In genomic region chr9:133333566-133333965, GRCh38 we compare ENCODE assay signal across 17 cellular contexts. TPM values are rescaled to one million over a fixed set of nuclear protein-coding genes. Genes with fewer than 3 reads are reported as not detected.
DNase-seq lines count a peak whose midpoint lies in the region; ATAC-seq and TF ChIP-seq lines count a peak whose summit lies in the region.
"Had no signal": no experiment of that assay in that cellular context is flagged by ENCODE, and none has a peak within 500 bp of the region (broad histone marks: within the 10 kb centered on the region; RNA-seq: fewer than 3 reads in every experiment).

No MANE protein-coding gene starts in this region.

- no peaks in the 10 kb centered on the region for H3K9me3 ChIP-seq in CD4-positive, alpha-beta T cell (ENCODE audit: control insufficient read depth, low read length)
- H3K9me3 ChIP-seq in HCT116 (ENCODE audit: control insufficient read depth in 1 of 2, insufficient read depth in 1 of 2, low read depth in 1 of 2, low read length in 2 of 2) (no peaks in the 10 kb centered on the region), mucosa of stomach (ENCODE audit: control insufficient read depth, low read length) (no peaks in the 10 kb centered on the region)
- H3K9me3 ChIP-seq: esophagus muscularis mucosa, heart right ventricle had no signal

- peaks cover 12 to 32% of the 10 kb centered on the region in 2 experiments for H3K4me1 ChIP-seq in HCT116 (ENCODE audit: control insufficient read depth in 1 of 2, insufficient read depth in 2 of 2, low read length in 2 of 2)
- peaks cover 17% of the 10 kb centered on the region for H3K4me1 ChIP-seq in mucosa of stomach (ENCODE audit: control insufficient read depth, insufficient read depth, low read length)

- no peak overlapping the region for H3K27ac Mint-ChIP-seq in CD4-positive, alpha-beta T cell
- H3K27ac Mint-ChIP-seq in activated naive CD8-positive, alpha-beta T cell treated with anti-CD3 and anti-CD28 coated beads, Interleukin-2, amount 50 U/mL, for 24 hours, result peak overlapping the region; percentile 95
- H3K27ac Mint-ChIP-seq: stimulated activated memory B cell treated with anti-CD40 and anti-IgM and Interleukin-4, amounts not matched to agents 10 μg/mL and 1 μg/mL and 100 μg/mL, for 72 hours had no signal

- RAD21 ChIA-PET in HCT116 (lab: Charles Lee; ENCODE audit: low non-redundant PET in 1 of 2, low total read pairs in 2 of 2, uncharacterized antibody in 2 of 2, unreplicated experiment in 2 of 2), result no interaction called here

- H3K9ac ChIP-seq in HCT116 (ENCODE audit: low read length), result no peak overlapping the region
- H3K9ac ChIP-seq in mucosa of stomach (ENCODE audit: low read length), result peak overlapping the region; percentile 17

- TF ChIP-seq POLR2A in HCT116 (IDR thresholded peaks at IDR 0.05; ENCODE audit: borderline replicate concordance, extremely low read depth, insufficient read depth, insufficient read length), result no peak

- DNase-seq in CD4-positive, alpha-beta T cell, result no peak
- DNase-seq in HCT116 (ENCODE audit: low read depth, low spot score) (no peak), GM20000 (ENCODE audit: low spot score) (no peak), COR-L47 (lab: John Stamatoyannopoulos, UW) (no peak)
- no peak for DNase-seq in activated naive CD8-positive, alpha-beta T cell treated with anti-CD3 and anti-CD28 coated beads, Interleukin-2, amount 50 U/mL, for 24 hours
- DNase-seq: activated gamma-delta T cell; heart right ventricle; naive thymus-derived CD8-positive, alpha-beta T cell; NCI-H1092 had no signal

- H3K79me2 ChIP-seq in HCT116 (ENCODE audit: insufficient read depth, low read length), result peaks cover 44% of the 10 kb centered on the region

- intact Hi-C loops in CD4-positive, alpha-beta T cell (cut with DNase I, micrococcal nuclease), result loop anchor here in 1 of 2 experiments (5.0 kb wide), 2 partner anchors 301 to 386 kb away; partner anchors contain the start of gene GTF3C5
- intact Hi-C loops in HCT116 (cut with micrococcal nuclease), result no loop called here

- peak overlapping the region; percentile 11 for H3K4me3 Mint-ChIP-seq in CD4-positive, alpha-beta T cell
- H3K4me3 Mint-ChIP-seq in activated naive CD8-positive, alpha-beta T cell treated with anti-CD3 and anti-CD28 coated beads, Interleukin-2, amount 50 U/mL, for 24 hours, result peak overlapping the region; percentile 95
- H3K4me3 Mint-ChIP-seq: stimulated activated memory B cell treated with anti-CD40 and anti-IgM and Interleukin-4, amounts not matched to agents 10 μg/mL and 1 μg/mL and 100 μg/mL, for 72 hours had no signal

- peaks cover 17% of the 10 kb centered on the region for H3K4me1 Mint-ChIP-seq in CD4-positive, alpha-beta T cell (ENCODE audit: low read depth)
- H3K4me1 Mint-ChIP-seq in activated naive CD8-positive, alpha-beta T cell treated with anti-CD3 and anti-CD28 coated beads, Interleukin-2, amount 50 U/mL, for 24 hours, result peaks cover 36% of the 10 kb centered on the region

- peaks cover 67% of the 10 kb centered on the region for H3K36me3 Mint-ChIP-seq in CD4-positive, alpha-beta T cell (ENCODE audit: low read depth)
- H3K36me3 Mint-ChIP-seq in activated naive CD8-positive, alpha-beta T cell treated with anti-CD3 and anti-CD28 coated beads, Interleukin-2, amount 50 U/mL, for 24 hours (ENCODE audit: low read depth), result peaks cover 56% of the 10 kb centered on the region

- no peaks in the 10 kb centered on the region; the same call in 1 of the 2 replicates for H4K20me1 ChIP-seq in HCT116 (ENCODE audit: insufficient read depth)

- no peak for TF ChIP-seq RAD21 in HCT116 (IDR thresholded peaks at IDR 0.05; ENCODE audit: low read depth)

- no peak overlapping the region for H2AFZ ChIP-seq in HCT116 (ENCODE audit: low read depth, low read length, poor library complexity, severe bottlenecking)

- no peaks in the 10 kb centered on the region for H3K9me2 ChIP-seq in HCT116 (ENCODE audit: insufficient read depth)

- no peak for TF ChIP-seq CTCF in CD4-positive, alpha-beta T cell (IDR thresholded peaks at IDR 0.05)
- TF ChIP-seq CTCF in HCT116 (IDR thresholded peaks at IDR 0.05 in 2 of 3, conservative IDR thresholded peaks at IDR 0.05 in 1 of 3; ENCODE audit: borderline replicate concordance in 1 of 3, insufficient read depth in 1 of 3, low read depth in 2 of 3, low read length in 2 of 3), result peak in 2 of 3 experiments; percentile 18 to 33; a peak in 2 of 6 replicates
- no peak for TF ChIP-seq CTCF in GM20000 (IDR thresholded peaks at IDR 0.05; ENCODE audit: extremely low read depth, missing control alignments)

- no peaks in the 10 kb centered on the region for H3K27me3 Mint-ChIP-seq in CD4-positive, alpha-beta T cell
- H3K27me3 Mint-ChIP-seq in activated naive CD8-positive, alpha-beta T cell treated with anti-CD3 and anti-CD28 coated beads, Interleukin-2, amount 50 U/mL, for 24 hours, result no peaks in the 10 kb centered on the region
- H3K27me3 Mint-ChIP-seq: naive thymus-derived CD8-positive, alpha-beta T cell; stimulated activated memory B cell treated with anti-CD40 and anti-IgM and Interleukin-4, amounts not matched to agents 10 μg/mL and 1 μg/mL and 100 μg/mL, for 72 hours had no signal

- no peaks in the 10 kb centered on the region for H3K9me3 Mint-ChIP-seq in CD4-positive, alpha-beta T cell
- no peaks in the 10 kb centered on the region for H3K9me3 Mint-ChIP-seq in activated naive CD8-positive, alpha-beta T cell treated with anti-CD3 and anti-CD28 coated beads, Interleukin-2, amount 50 U/mL, for 24 hours
- H3K9me3 Mint-ChIP-seq: naive thymus-derived CD8-positive, alpha-beta T cell; stimulated activated memory B cell treated with anti-CD40 and anti-IgM and Interleukin-4, amounts not matched to agents 10 μg/mL and 1 μg/mL and 100 μg/mL, for 72 hours had no signal

- H3K27me3 ChIP-seq in CD4-positive, alpha-beta T cell (ENCODE audit: control insufficient read depth, insufficient read depth, low read length), result no peaks in the 10 kb centered on the region
- H3K27me3 ChIP-seq in HCT116 (ENCODE audit: insufficient read depth, low read length), result no peaks in the 10 kb centered on the region
- no peaks in the 10 kb centered on the region for H3K27me3 ChIP-seq in mucosa of stomach (ENCODE audit: control insufficient read depth, insufficient read depth, low read length)
- H3K27me3 ChIP-seq: esophagus muscularis mucosa, heart right ventricle had no signal

- H3K36me3 ChIP-seq in HCT116 (ENCODE audit: control insufficient read depth in 1 of 2, insufficient read depth in 2 of 2, low read length in 2 of 2) (peaks cover 34 to 42% of the 10 kb centered on the region in 2 experiments; a peak in 3 of 4 replicates), mucosa of stomach (ENCODE audit: control insufficient read depth, insufficient read depth, low read length) (peaks cover 7% of the 10 kb centered on the region)

- H3K27ac ChIP-seq in CD4-positive, alpha-beta T cell (ENCODE audit: low read depth, low read length), result no peak overlapping the region
- peak overlapping the region; percentile 21; the same call in 1 of the 2 replicates for H3K27ac ChIP-seq in HCT116 (ENCODE audit: low read depth, low read length)
- H3K27ac ChIP-seq: coronary artery, esophagus muscularis mucosa, heart right ventricle, SK-N-MC had no signal

- no peak overlapping the region for H3K4me2 ChIP-seq in HCT116 (ENCODE audit: low read length)

- CTCF ChIA-PET in CD4-positive, alpha-beta T cell (lab: Charles Lee), result no interaction called here
- CTCF ChIA-PET in HCT116 (lab: Charles Lee), result interaction anchor here (2.1 kb wide), 1 partner anchor 148 kb away, joined by 7 read pairs; no protein-coding TSS in a partner anchor

- POLR2A ChIA-PET in CD4-positive, alpha-beta T cell (lab: Charles Lee), result interaction anchor here (1.1 to 3.2 kb wide), 2 partner anchors 14 to 185 kb away, joined by 3 to 19 read pairs; partner anchors contain the start of genes MED22 and RPL7A
- POLR2A ChIA-PET in HCT116 (lab: Charles Lee), result no interaction called here

- ATAC-seq in CD4-positive, alpha-beta T cell (ENCODE audit: poor library complexity), result no peak
- no peak for ATAC-seq in HCT116
- ATAC-seq in activated naive CD8-positive, alpha-beta T cell treated with anti-CD3 and anti-CD28 coated beads, Interleukin-2, amount 50 U/mL, for 24 hours, result no peak
- no peak for ATAC-seq in HG02973 (IDR thresholded peaks at IDR 0.05; ENCODE audit: unreplicated experiment)
- ATAC-seq in HG02623 (IDR thresholded peaks at IDR 0.05; ENCODE audit: unreplicated experiment), result no peak
- ATAC-seq: heart right ventricle; HepG2; naive thymus-derived CD8-positive, alpha-beta T cell; stimulated activated memory B cell treated with anti-CD40 and anti-IgM and Interleukin-4, amounts not matched to agents 10 μg/mL and 1 μg/mL and 100 μg/mL, for 72 hours had no signal

- BruUV-seq in HCT116 (replicated peaks; lab: Mats Ljungman, UMichigan), result no TSS peak

- H3K4me3 ChIP-seq in HCT116 (replicated peaks in 1 of 2; ENCODE audit: low read depth in 1 of 2, low read length in 2 of 2) (no peak overlapping the region), mucosa of stomach (ENCODE audit: low read length) (no peak overlapping the region)
- H3K4me3 ChIP-seq: coronary artery, esophagus muscularis mucosa, heart right ventricle, SK-N-MC had no signal

TF ChIP-seq in HCT116, 20 proteins besides CTCF, POLR2A, EP300 and RAD21:
- no peak for TF ChIP-seq ZFX (IDR thresholded peaks at IDR 0.05)
- no peak for TF ChIP-seq EZH2phosphoT487 (IDR thresholded peaks at IDR 0.05; ENCODE audit: borderline replicate concordance)
- no peak for TF ChIP-seq ATF3 (IDR thresholded peaks at IDR 0.05)
- TF ChIP-seq EGR1 (IDR thresholded peaks at IDR 0.05; ENCODE audit: low read depth), result no peak
- no peak for TF ChIP-seq YY1 (IDR thresholded peaks at IDR 0.05; ENCODE audit: extremely low read depth, insufficient replicate concordance, low read depth, low read length)

RNA-seq across cellular contexts. Expression of gene SURF6, which starts 2.4 kb away (rescaled TPM):
- 10 to 100 TPM; 15.1 to 15.9 TPM for total RNA-seq in CD4-positive, alpha-beta T cell
- 30.1 TPM for total RNA-seq in HCT116 (2021; ENCODE audit: unreplicated experiment)
- 18.8 and 19.3 TPM in 2 replicates for polyA plus RNA-seq in HCT116 (2012)

RNA-seq across cellular contexts. Expression of gene MED22, which starts 14.4 kb away (rescaled TPM):
- total RNA-seq in CD4-positive, alpha-beta T cell, result 10 to 100 TPM; 15.7 to 18.0 TPM
- 18.6 TPM for total RNA-seq in HCT116 (2021; ENCODE audit: unreplicated experiment)
- 12.2 and 16.5 TPM in 2 replicates for polyA plus RNA-seq in HCT116 (2012)

RNA-seq across cellular contexts. Expression of gene RPL7A, which starts 14.5 kb away (rescaled TPM):
- 1,000 to 10,000 TPM; 2,613 to 2,686 TPM for total RNA-seq in CD4-positive, alpha-beta T cell
- 2,837 TPM for total RNA-seq in HCT116 (2021; ENCODE audit: unreplicated experiment)
- polyA plus RNA-seq in HCT116 (2012), result 3,464 and 3,677 TPM in 2 replicates

RNA-seq across cellular contexts. Expression of gene SURF1, which starts 22.7 kb away (rescaled TPM):
- total RNA-seq in CD4-positive, alpha-beta T cell, result 10 to 100 TPM; 42.5 to 45.9 TPM
- 71.7 TPM for total RNA-seq in HCT116 (2021; ENCODE audit: unreplicated experiment)
- 66.9 and 70.3 TPM in 2 replicates for polyA plus RNA-seq in HCT116 (2012)

RNA-seq across cellular contexts. Expression of gene SURF2, which starts 22.8 kb away (rescaled TPM):
- 10 to 100 TPM; 12.7 TPM for total RNA-seq in CD4-positive, alpha-beta T cell
- 27.8 TPM for total RNA-seq in HCT116 (2021; ENCODE audit: unreplicated experiment)
- polyA plus RNA-seq in HCT116 (2012), result 32.2 and 37.2 TPM in 2 replicates

Comparison
In these comparisons a context has a peak if more than half of its experiments do, and no peak if none do; other contexts are left out.
1. CTCF ChIP-seq: peak in HCT116 (2 of 3); none in CD4-positive, alpha-beta T cell (single experiment) and GM20000 (single experiment).